Comparison of ENCODE assay signal across 16 cellular contexts in the genomic region with DNA sequence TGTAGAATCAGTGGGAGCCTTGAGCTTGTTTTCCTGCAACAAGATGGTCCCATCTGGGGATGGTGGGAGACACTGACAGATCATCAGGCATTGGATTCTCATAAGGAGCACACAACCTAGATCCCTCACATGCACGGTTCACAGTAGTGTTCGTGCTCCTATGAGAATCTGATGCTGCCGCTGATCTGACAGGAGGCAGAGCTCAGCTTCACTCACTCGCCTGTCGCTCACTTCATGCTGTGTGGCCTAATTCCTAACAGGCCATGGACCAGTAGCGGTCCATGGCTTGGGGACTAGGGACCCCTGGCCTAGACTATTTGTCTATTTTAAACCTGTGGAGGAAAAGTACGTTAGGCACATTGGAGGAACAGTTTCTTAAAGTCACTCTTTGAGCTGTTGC.
DNase-seq lines count a peak whose midpoint lies in the region; ATAC-seq and TF ChIP-seq lines count a peak whose summit lies in the region.
"Had no signal": no experiment of that assay in that cellular context is flagged by ENCODE, and none has a peak within 500 bp of the region (broad histone marks: within the 10 kb centered on the region; RNA-seq: fewer than 3 reads in every experiment).

No MANE protein-coding gene starts in this region.

- BruUV-seq in MCF 10A (replicated peaks; lab: Mats Ljungman, UMichigan) = no TSS peak

- no peaks in the 10 kb centered on the region for H3K4me1 ChIP-seq in breast epithelium
- peaks cover 4 to 55% (median 20%) of the 10 kb centered on the region in 3 donors for H3K4me1 ChIP-seq in gastroesophageal sphincter

- TF ChIP-seq EP300 in gastroesophageal sphincter (IDR thresholded peaks at IDR 0.05) = no peak

- H3K36me3 Mint-ChIP-seq in MCF 10A (ENCODE audit: insufficient read depth, unreplicated experiment) (peaks cover 37% of the 10 kb centered on the region), osteocyte (ENCODE audit: unreplicated experiment) (peaks cover 14% of the 10 kb centered on the region)
- H3K36me3 Mint-ChIP-seq: CD14-positive monocyte; CD8-positive, alpha-beta T cell had no signal

- H3K27ac Mint-ChIP-seq in MCF 10A (ENCODE audit: low read depth, unreplicated experiment) (peak overlapping the region; percentile 5), osteocyte (ENCODE audit: unreplicated experiment) (no peak overlapping the region)
- H3K27ac Mint-ChIP-seq: CD8-positive, alpha-beta T cell; HFFc6 had no signal

- no peak overlapping the region for H3K27ac ChIP-seq in breast epithelium
- H3K27ac ChIP-seq in gastroesophageal sphincter = peak overlapping the region in 3 of 4 donors; percentile 35 to 48 (median 48)
- H3K27ac ChIP-seq: 22Rv1 had no signal

- 100% methylated on average over 2 of the region's 7 CpGs; no CpG with 5 or more reads in 1 of the 2 donors for WGBS in gastroesophageal sphincter (ENCODE audit: low coverage in 1 of 2), 2 donors

- no peaks in the 10 kb centered on the region for H3K36me3 ChIP-seq in breast epithelium
- peaks cover 0 to 6% of the 10 kb centered on the region in 2 donors for H3K36me3 ChIP-seq in gastroesophageal sphincter

- no peak overlapping the region for H3K4me3 Mint-ChIP-seq in MCF 10A (ENCODE audit: unreplicated experiment)
- H3K4me3 Mint-ChIP-seq in osteocyte (ENCODE audit: unreplicated experiment) = no peak overlapping the region
- H3K4me3 Mint-ChIP-seq: CD8-positive, alpha-beta T cell; HFFc6 had no signal

- H3K4me1 Mint-ChIP-seq in MCF 10A (ENCODE audit: insufficient read depth, unreplicated experiment) = peaks cover 22% of the 10 kb centered on the region
- H3K4me1 Mint-ChIP-seq in osteocyte (ENCODE audit: unreplicated experiment) = peaks cover 13% of the 10 kb centered on the region

- H3K27me3 Mint-ChIP-seq in MCF 10A (ENCODE audit: insufficient read depth, unreplicated experiment) (no peaks in the 10 kb centered on the region), osteocyte (ENCODE audit: unreplicated experiment) (no peaks in the 10 kb centered on the region)

- CTCF ChIA-PET in MCF 10A (lab: Yijun Ruan, JAX) = interaction anchor here (0.7 to 1.1 kb wide), 2 partner anchors 47 to 49 kb away, joined by 3 read pairs; no protein-coding TSS in a partner anchor

- ATAC-seq in gastroesophageal sphincter (no peak), esophagus mucosa (no peak), GM21528 (IDR thresholded peaks at IDR 0.05; ENCODE audit: low FRiP score, unreplicated experiment) (no peak), HG03354 (IDR thresholded peaks at IDR 0.05; ENCODE audit: poor library complexity, severe bottlenecking, unreplicated experiment) (no peak)
- ATAC-seq: CD8-positive, alpha-beta T cell had no signal

- TF ChIP-seq POLR2A in breast epithelium (IDR thresholded peaks at IDR 0.05) (no peak), gastroesophageal sphincter (IDR thresholded peaks at IDR 0.05) (no peak)

- TF ChIP-seq CTCF in MCF 10A (IDR thresholded peaks at IDR 0.05; ENCODE audit: unreplicated experiment) (no peak), breast epithelium (IDR thresholded peaks at IDR 0.05) (no peak), gastroesophageal sphincter (IDR thresholded peaks at IDR 0.05) (no peak), osteocyte (IDR thresholded peaks at IDR 0.05) (no peak)

- POLR2A ChIA-PET in MCF 10A (lab: Yijun Ruan, JAX) = interaction anchor here (0.8 to 1.5 kb wide), 2 partner anchors 12 to 227 kb away, joined by 3 read pairs; a partner anchor contains a TSS

- H3K4me3 ChIP-seq in breast epithelium = no peak overlapping the region
- no peak overlapping the region for H3K4me3 ChIP-seq in gastroesophageal sphincter

- DNase-seq in MCF 10A (ENCODE audit: unreplicated experiment) (no peak), breast epithelium (ENCODE audit: low spot score in 2 of 2) (no peak), osteocyte (ENCODE audit: extremely low spot score, unreplicated experiment) (peak; percentile 17)
- DNase-seq: CD8-positive, alpha-beta T cell; COR-L47; DMS153; DMS79 treated with DMSO at 0.1 percent for 48 hours; EL; HCEC 1CT; HFFc6 had no signal

- H3K9me3 Mint-ChIP-seq in MCF 10A (ENCODE audit: unreplicated experiment) = no peaks in the 10 kb centered on the region
- no peaks in the 10 kb centered on the region for H3K9me3 Mint-ChIP-seq in osteocyte (ENCODE audit: unreplicated experiment)
- H3K9me3 Mint-ChIP-seq: CD8-positive, alpha-beta T cell; HFFc6 had no signal

- H3K9me3 ChIP-seq in breast epithelium = no peaks in the 10 kb centered on the region
- no peaks in the 10 kb centered on the region for H3K9me3 ChIP-seq in gastroesophageal sphincter

- H3K27me3 ChIP-seq in breast epithelium (no peaks in the 10 kb centered on the region), gastroesophageal sphincter (no peaks in the 10 kb centered on the region)

- intact Hi-C loops in MCF 10A (cut with micrococcal nuclease) = loop anchor here (5.0 kb wide), 1 partner anchor 227 kb away; a partner anchor contains a TSS
- intact Hi-C loops in breast epithelium (cut with DNase I; ENCODE audit: low total_unique reads) = loop anchor here (1.0 kb wide), 1 partner anchor 19 kb away; no protein-coding TSS in a partner anchor

Comparison
In these comparisons a context has a peak if more than half of its experiments do, and no peak if none do; other contexts are left out.
1. H3K27ac ChIP-seq: peak in gastroesophageal sphincter (3 of 4); none in breast epithelium (0 of 2).